Comparison of ENCODE assay signal across 8 cellular contexts in genomic region chr14:88013750-88014349, GRCh38. TPM values are rescaled to one million over a fixed set of nuclear protein-coding genes. Genes with fewer than 3 reads are reported as not detected.
A peak's percentile ranks its signal among the peaks of the same experiment; 100 is the strongest.
DNase-seq lines count a peak whose midpoint lies in the region; ATAC-seq and TF ChIP-seq lines count a peak whose summit lies in the region.

No MANE protein-coding gene starts in this region.

- no peaks in the 10 kb centered on the region for H3K4me1 Mint-ChIP-seq in neural progenitor cell
- peaks cover 65% of the 10 kb centered on the region for H3K4me1 Mint-ChIP-seq in activated T-helper 1 cell treated with anti-CD3 and anti-CD28 coated beads, Interleukin-12 subunit alpha, Interleukin-12 subunit beta, Interleukin-2, Interleukin-4 antibody, amounts not matched to agents 30 ng/mL and 10 ng/mL and 1 ng/mL, durations not matched to agents 14 hours and 24 hours and 36 hours (ENCODE audit: low read depth)

- no peak overlapping the region for H3K27ac Mint-ChIP-seq in neural progenitor cell
- H3K27ac Mint-ChIP-seq in activated T-helper 1 cell treated with anti-CD3 and anti-CD28 coated beads, Interleukin-12 subunit alpha, Interleukin-12 subunit beta, Interleukin-2, Interleukin-4 antibody, amounts not matched to agents 30 ng/mL and 10 ng/mL and 1 ng/mL, durations not matched to agents 14 hours and 24 hours and 36 hours: no peak overlapping the region

- no peaks in the 10 kb centered on the region for H4K20me1 ChIP-seq in neural progenitor cell (ENCODE audit: low read depth)

- no peaks in the 10 kb centered on the region for H3K79me2 ChIP-seq in neural progenitor cell (ENCODE audit: low read depth)

- H3K4me1 ChIP-seq in neural progenitor cell: peaks cover 3% of the 10 kb centered on the region

- TF ChIP-seq CTCF in fibroblast of the aortic adventitia (IDR thresholded peaks at IDR 0.05; ENCODE audit: insufficient read depth, low read length) (peak; percentile 97), neural progenitor cell (IDR thresholded peaks at IDR 0.05) (peak; percentile 92)

- no peaks in the 10 kb centered on the region for H3F3A ChIP-seq in neural progenitor cell (ENCODE audit: low read depth)

- H3K27me3 Mint-ChIP-seq in neural progenitor cell (ENCODE audit: insufficient read depth, low read depth): no peaks in the 10 kb centered on the region
- H3K27me3 Mint-ChIP-seq in activated T-helper 1 cell treated with anti-CD3 and anti-CD28 coated beads, Interleukin-12 subunit alpha, Interleukin-12 subunit beta, Interleukin-2, Interleukin-4 antibody, amounts not matched to agents 30 ng/mL and 10 ng/mL and 1 ng/mL, durations not matched to agents 14 hours and 24 hours and 36 hours (ENCODE audit: insufficient read depth): no peaks in the 10 kb centered on the region

- ATAC-seq in GM19463 (IDR thresholded peaks at IDR 0.05; ENCODE audit: unreplicated experiment): peak; percentile 95
- ATAC-seq in HG03439 (IDR thresholded peaks at IDR 0.05; ENCODE audit: unreplicated experiment): peak; percentile 93

- no peaks in the 10 kb centered on the region for H3K36me3 ChIP-seq in neural progenitor cell

- H3K27me3 ChIP-seq in neural progenitor cell: no peaks in the 10 kb centered on the region

- no peak overlapping the region for H3K4me2 ChIP-seq in neural progenitor cell

- no peak overlapping the region for H3K27ac ChIP-seq in neural progenitor cell

- intact Hi-C loops in activated T-helper 1 cell treated with anti-CD3 and anti-CD28 coated beads, Interleukin-12 subunit alpha, Interleukin-12 subunit beta, Interleukin-2, Interleukin-4 antibody, amounts not matched to agents 30 ng/mL and 10 ng/mL and 1 ng/mL, durations not matched to agents 14 hours and 24 hours and 36 hours (cut with micrococcal nuclease): loop anchor here (1.0 to 2.0 kb wide), 2 partner anchors 69 to 154 kb away; no protein-coding TSS in a partner anchor

- no peaks in the 10 kb centered on the region for H3K9me3 ChIP-seq in neural progenitor cell (ENCODE audit: low read depth)

- no peak overlapping the region for H3K4me3 ChIP-seq in fibroblast of the aortic adventitia (ENCODE audit: low read depth, low read length)
- no peak overlapping the region for H3K4me3 ChIP-seq in neural progenitor cell

- H2AFZ ChIP-seq in neural progenitor cell (replicated peaks): peak overlapping the region; percentile 90

- no peak overlapping the region for H3K4me3 Mint-ChIP-seq in neural progenitor cell
- H3K4me3 Mint-ChIP-seq in activated T-helper 1 cell treated with anti-CD3 and anti-CD28 coated beads, Interleukin-12 subunit alpha, Interleukin-12 subunit beta, Interleukin-2, Interleukin-4 antibody, amounts not matched to agents 30 ng/mL and 10 ng/mL and 1 ng/mL, durations not matched to agents 14 hours and 24 hours and 36 hours: no peak overlapping the region

- H3K36me3 Mint-ChIP-seq in neural progenitor cell: no peaks in the 10 kb centered on the region
- H3K36me3 Mint-ChIP-seq in activated T-helper 1 cell treated with anti-CD3 and anti-CD28 coated beads, Interleukin-12 subunit alpha, Interleukin-12 subunit beta, Interleukin-2, Interleukin-4 antibody, amounts not matched to agents 30 ng/mL and 10 ng/mL and 1 ng/mL, durations not matched to agents 14 hours and 24 hours and 36 hours (ENCODE audit: low read depth): peaks cover 51% of the 10 kb centered on the region

- no peak overlapping the region for H3K9ac ChIP-seq in neural progenitor cell

- DNase-seq in DMS53 treated with DMSO at 0.1 percent for 48 hours (lab: John Stamatoyannopoulos, UW; ENCODE audit: unreplicated experiment) (peak; percentile 57), NCI-H446 treated with DMSO at 0.1 percent for 48 hours (lab: John Stamatoyannopoulos, UW) (peak; percentile 33), fibroblast of the aortic adventitia (ENCODE audit: low read depth) (peak; percentile 78), neural progenitor cell (ENCODE audit: low spot score) (peak; percentile 83)
- DNase-seq in activated CD4-positive, alpha-beta T cell treated with anti-CD3 and anti-CD28 coated beads, Interleukin-2, amount 50 U/mL, for 4 hours: peak; percentile 13 to 18
- DNase-seq in activated T-helper 1 cell treated with anti-CD3 and anti-CD28 coated beads, Interleukin-12 subunit alpha, Interleukin-12 subunit beta, Interleukin-2, Interleukin-4 antibody, amounts not matched to agents 30 ng/mL and 10 ng/mL and 1 ng/mL, durations not matched to agents 14 hours and 24 hours and 36 hours (ENCODE audit: low spot score): no peak

- peaks cover 2% of the 10 kb centered on the region for H3K9me3 Mint-ChIP-seq in neural progenitor cell
- no peaks in the 10 kb centered on the region for H3K9me3 Mint-ChIP-seq in activated T-helper 1 cell treated with anti-CD3 and anti-CD28 coated beads, Interleukin-12 subunit alpha, Interleukin-12 subunit beta, Interleukin-2, Interleukin-4 antibody, amounts not matched to agents 30 ng/mL and 10 ng/mL and 1 ng/mL, durations not matched to agents 14 hours and 24 hours and 36 hours

RNA-seq across cellular contexts. Expression of gene GPR65, which starts 8.9 kb away (rescaled TPM):
- 0.09 TPM in 1 of 2 replicates, not detected in the other for total RNA-seq in fibroblast of the aortic adventitia (ENCODE audit: low replicate concordance)
- total RNA-seq in neural progenitor cell (ENCODE audit: low replicate concordance): not detected in 2 replicates
- 8.0 and 8.2 TPM in 2 replicates for total RNA-seq in activated T-helper 1 cell treated with anti-CD3 and anti-CD28 coated beads, Interleukin-12 subunit alpha, Interleukin-12 subunit beta, Interleukin-2, Interleukin-4 antibody, amounts not matched to agents 30 ng/mL and 10 ng/mL and 1 ng/mL, durations not matched to agents 14 hours and 24 hours and 36 hours

RNA-seq across cellular contexts. Expression of gene GALC, which starts 20.9 kb away (rescaled TPM):
- total RNA-seq in fibroblast of the aortic adventitia (ENCODE audit: low replicate concordance) (18.4 and 19.2 TPM in 2 replicates), neural progenitor cell (ENCODE audit: low replicate concordance) (22.8 and 30.8 TPM in 2 replicates)
- total RNA-seq in activated T-helper 1 cell treated with anti-CD3 and anti-CD28 coated beads, Interleukin-12 subunit alpha, Interleukin-12 subunit beta, Interleukin-2, Interleukin-4 antibody, amounts not matched to agents 30 ng/mL and 10 ng/mL and 1 ng/mL, durations not matched to agents 14 hours and 24 hours and 36 hours: 8.6 and 8.7 TPM in 2 replicates
